ENCODE assay signal across 1 cellular context in the genomic region with DNA sequence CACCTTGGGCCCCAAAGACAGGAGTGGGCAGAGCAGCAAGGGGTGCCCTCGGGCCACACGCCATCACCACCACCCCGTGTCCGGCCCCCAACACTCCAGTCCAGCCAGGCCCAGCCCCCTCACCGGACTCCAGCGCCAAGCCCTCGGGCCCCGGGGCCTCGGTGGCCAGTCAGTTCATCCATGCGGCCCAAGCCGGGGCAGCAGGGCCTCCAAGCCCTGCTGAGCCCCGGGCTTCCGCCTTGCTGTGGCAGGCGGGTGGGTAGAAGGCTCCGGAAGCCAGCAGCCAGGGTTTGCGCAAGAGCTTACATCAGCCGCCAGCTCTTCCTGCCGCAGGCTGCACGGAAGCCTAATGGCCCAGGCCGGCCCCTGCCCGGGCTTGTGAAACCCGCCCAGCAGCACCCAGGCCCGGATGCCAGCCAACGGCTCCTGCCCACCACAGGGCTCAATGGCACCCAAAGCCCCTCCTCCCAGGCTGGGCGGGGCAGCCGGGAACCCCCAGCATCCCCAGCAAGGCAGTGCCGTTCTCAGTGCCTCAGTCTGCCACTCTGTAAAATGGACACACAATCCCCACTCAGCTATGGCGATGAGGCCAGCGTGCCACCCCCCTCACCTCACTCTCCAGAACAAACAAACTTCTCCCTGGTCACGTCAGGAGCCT.
A peak's percentile ranks its signal among the peaks of the same experiment; 100 is the strongest.
TF ChIP-seq lines count a peak whose summit lies in the region.

No MANE protein-coding gene starts in this region.

TF ChIP-seq in IMR-90, 13 proteins besides CTCF, POLR2A, EP300 and RAD21 (continued from another document):
- TF ChIP-seq CEBPB (IDR thresholded peaks at IDR 0.05; ENCODE audit: low read depth, low read length) = peak; percentile 99
